7 cellular contexts compared by ENCODE assay signal in genomic region chr22:45495616-45496015, GRCh38. TPM values are rescaled to one million over a fixed set of nuclear protein-coding genes. Genes with fewer than 3 reads are reported as not detected.
A peak's percentile ranks its signal among the peaks of the same experiment; 100 is the strongest.
DNase-seq lines count a peak whose midpoint lies in the region; ATAC-seq, FAIRE-seq and TF ChIP-seq lines count a peak whose summit lies in the region.
"Not testable (repeated sequence)": the region's sequence is repeated elsewhere in the genome, so short reads cannot be mapped to it uniquely, and the experiment has no call there.
"Had no signal": no experiment of that assay in that cellular context is flagged by ENCODE, and none has a peak within 500 bp of the region (broad histone marks: within the 10 kb centered on the region; RNA-seq: fewer than 3 reads in every experiment).

No MANE protein-coding gene starts in this region.

- not testable (repeated sequence) for ATAC-seq in IMR-90 (ENCODE audit: low read depth)

- no CpG with 5 or more reads among the region's 13 CpGs for WGBS in IMR-90 (ENCODE audit: extremely low coverage in 2 of 2, insufficient read length in 1 of 2), 2 experiments
- 96% methylated on average over 3 of the region's 13 CpGs; no CpG with 5 or more reads in 1 of the 2 experiments for WGBS in H1 (ENCODE audit: extremely low coverage in 1 of 2, insufficient coverage in 1 of 2, insufficient read length in 1 of 2, insufficient replicate concordance in 2 of 2, low coverage in 1 of 2, low lambda C conversion rate in 2 of 2, missing lambda C conversion rate in 1 of 2), 2 experiments
- WGBS in mesendoderm (ENCODE audit: extremely low coverage, insufficient coverage, low lambda C conversion rate) = no CpG with 5 or more reads among the region's 13 CpGs
- no CpG with 5 or more reads among the region's 13 CpGs for WGBS in neuronal stem cell (ENCODE audit: extremely low coverage in 2 of 2, insufficient read length in 2 of 2, insufficient replicate concordance in 1 of 2), 2 donors

- 0 out of 2 replicates have a peak overlapping the region, but pooled peaks have one; percentile 48 for H3K23ac ChIP-seq in IMR-90 (ENCODE audit: low read depth, low read length)
- H3K23ac ChIP-seq in H1 (ENCODE audit: insufficient read length); mesendoderm (ENCODE audit: low read length); neuronal stem cell (ENCODE audit: low read depth, low read length, poor library complexity): not testable (repeated sequence)

- not testable (repeated sequence) for H3K18ac ChIP-seq in IMR-90 (ENCODE audit: low read depth, low read length); H1 (ENCODE audit: extremely low read depth, low read length); mesendoderm (ENCODE audit: low read length)
- peak overlapping the region; percentile 0 for H3K18ac ChIP-seq in neuronal stem cell (ENCODE audit: low read length)

- H3K4me2 ChIP-seq in IMR-90 (ENCODE audit: low read depth, low read length); H1 (ENCODE audit: insufficient read depth in 1 of 2, low read depth in 2 of 2, low read length in 2 of 2); mesendoderm (ENCODE audit: low read length); neuronal stem cell (ENCODE audit: insufficient read depth, low read length, poor library complexity, severe bottlenecking): not testable (repeated sequence)

- TF ChIP-seq RAD21 in IMR-90 (IDR thresholded peaks at IDR 0.05; ENCODE audit: low read length); H1 (IDR thresholded peaks at IDR 0.05 in 1 of 2, conservative IDR thresholded peaks at IDR 0.05 in 1 of 2; ENCODE audit: low read depth in 2 of 2, low read length in 2 of 2): not testable (repeated sequence)

- intact Hi-C loops in IMR-90 (cut with micrococcal nuclease) = loop anchor here (2.0 kb wide), 1 partner anchor 17 kb away; no protein-coding TSS in a partner anchor
- intact Hi-C loops in kidney (cut with DNase I); vagina (cut with DNase I): not testable (repeated sequence)

- POLR2A ChIA-PET in IMR-90 (lab: Charles Lee; ENCODE audit: unreplicated experiment) = not testable (repeated sequence)
- POLR2A ChIA-PET in H1 (lab: Charles Lee; ENCODE audit: partially characterized antibody) = interaction anchor here (1.4 kb wide), 1 partner anchor 10 kb away, joined by 3 read pairs; no protein-coding TSS in a partner anchor

- H3K9me3 ChIP-seq in IMR-90 (ENCODE audit: control insufficient read depth, insufficient read depth, low read length); H1 (ENCODE audit: insufficient read depth in 2 of 2, low read depth in 1 of 2, low read length in 1 of 2); kidney (ENCODE audit: control insufficient read depth in 1 of 2, low read length in 2 of 2); neuronal stem cell (replicated peaks in 1 of 2; ENCODE audit: control insufficient read depth in 2 of 2, insufficient read depth in 1 of 2, low read depth in 1 of 2, low read length in 2 of 2); vagina: not testable (repeated sequence)

- TF ChIP-seq POLR2A in IMR-90 (IDR thresholded peaks at IDR 0.05; ENCODE audit: low read depth, low read length); H1 (IDR thresholded peaks at IDR 0.05; ENCODE audit: control extremely low read depth in 1 of 2, low read depth in 2 of 2, low read length in 2 of 2); vagina (IDR thresholded peaks at IDR 0.05): not testable (repeated sequence)

- not testable (repeated sequence) for H2AK9ac ChIP-seq in IMR-90 (replicated peaks; ENCODE audit: low read depth, low read length, poor library complexity)

- H3K36me3 ChIP-seq in IMR-90 (ENCODE audit: control insufficient read depth, insufficient read depth, low read length); H1 (ENCODE audit: control insufficient read depth in 2 of 4, insufficient read depth in 4 of 4, low read length in 3 of 4); kidney (ENCODE audit: control insufficient read depth in 1 of 2, insufficient read depth in 2 of 2, low read length in 2 of 2); mesendoderm (ENCODE audit: control insufficient read depth, insufficient read depth, low read length); neuronal stem cell (replicated peaks in 1 of 2; ENCODE audit: control insufficient read depth in 2 of 2, insufficient read depth in 2 of 2, low read length in 2 of 2); vagina: not testable (repeated sequence)

- dilution Hi-C loops in IMR-90 (cut with HindIII; ENCODE audit: low sequenced_read_pairs, unreplicated experiment) = not testable (repeated sequence)

- H2BK120ac ChIP-seq in IMR-90 (ENCODE audit: low read depth, low read length) = 0 out of 2 replicates have a peak overlapping the region, but pooled peaks have one; percentile 71
- H2BK120ac ChIP-seq in H1 (replicated peaks; ENCODE audit: low read depth, low read length); mesendoderm (ENCODE audit: low read depth, low read length); neuronal stem cell (ENCODE audit: low read depth, low read length): not testable (repeated sequence)

- not testable (repeated sequence) for H3K27me3 ChIP-seq in IMR-90 (ENCODE audit: control insufficient read depth, insufficient read depth, low read length); H1 (replicated peaks in 1 of 4; ENCODE audit: control insufficient read depth in 3 of 4, extremely low read depth in 1 of 4, insufficient read depth in 3 of 4, low read length in 3 of 4); mesendoderm (ENCODE audit: insufficient read depth, low read length, poor library complexity); neuronal stem cell (ENCODE audit: control insufficient read depth in 3 of 3, insufficient read depth in 3 of 3, low read depth in 1 of 3, low read length in 3 of 3); vagina

- peak overlapping the region; percentile 7; the same call in 1 of the 2 replicates for H2BK12ac ChIP-seq in H1 (ENCODE audit: low read depth, low read length)
- peak overlapping the region; percentile 36 for H2BK12ac ChIP-seq in neuronal stem cell (ENCODE audit: low read length)

- not testable (repeated sequence) for H4K91ac ChIP-seq in IMR-90 (ENCODE audit: insufficient read depth, low read depth, low read length); neuronal stem cell (ENCODE audit: low read depth, low read length, poor library complexity)
- peak overlapping the region; percentile 87 for H4K91ac ChIP-seq in H1 (replicated peaks; ENCODE audit: insufficient read length, low read length)

- H4K20me1 ChIP-seq in IMR-90 (ENCODE audit: insufficient read depth, low read length); H1 (replicated peaks in 1 of 2; ENCODE audit: control insufficient read depth in 1 of 2, insufficient read depth in 2 of 2, low read length in 2 of 2): not testable (repeated sequence)

- H3K79me1 ChIP-seq in IMR-90 (ENCODE audit: low read depth in 1 of 2, low read length in 2 of 2); H1 (ENCODE audit: low read depth, low read length); mesendoderm (ENCODE audit: low read length); neuronal stem cell (ENCODE audit: low read depth, low read length): not testable (repeated sequence)

- H3K27ac ChIP-seq in IMR-90 (ENCODE audit: insufficient read depth, low read length); H1 (ENCODE audit: low read depth, low read length); kidney (ENCODE audit: low read depth in 2 of 2, low read length in 2 of 2); mesendoderm (ENCODE audit: low read depth, low read length); neuronal stem cell (replicated peaks; ENCODE audit: low read length): not testable (repeated sequence)
- peak overlapping the region; percentile 92 for H3K27ac ChIP-seq in vagina

- not testable (repeated sequence) for BruUV-seq in IMR-90 (replicated peaks; lab: Mats Ljungman, UMichigan)

- peak overlapping the region; percentile 38; the same call in 1 of the 3 replicates for H2BK15ac ChIP-seq in IMR-90 (ENCODE audit: low read depth, low read length)
- not testable (repeated sequence) for H2BK15ac ChIP-seq in H1 (ENCODE audit: low read length); mesendoderm (replicated peaks; ENCODE audit: low read depth); neuronal stem cell (ENCODE audit: low read length)

- peak overlapping the region; percentile 61 for H2BK20ac ChIP-seq in IMR-90 (ENCODE audit: low read depth, low read length)
- not testable (repeated sequence) for H2BK20ac ChIP-seq in H1 (ENCODE audit: low read length)

- H3K23me2 ChIP-seq in H1 (ENCODE audit: low read depth, low read length) = not testable (repeated sequence)

- not testable (repeated sequence) for H3K9ac ChIP-seq in IMR-90 (ENCODE audit: low read depth, low read length); H1 (replicated peaks in 1 of 4; ENCODE audit: extremely low read depth in 1 of 4, low read depth in 3 of 4, low read length in 3 of 4); kidney (ENCODE audit: low read length in 2 of 2); mesendoderm (ENCODE audit: low read length); neuronal stem cell (ENCODE audit: low read depth, low read length, poor library complexity)

- H3K79me2 ChIP-seq in H1 (ENCODE audit: control insufficient read depth in 1 of 2, insufficient read depth in 2 of 2, low read length in 2 of 2); mesendoderm (ENCODE audit: control insufficient read depth, insufficient read depth, low read length): not testable (repeated sequence)

- peaks cover 11% of the 10 kb centered on the region; the same call in 1 of the 2 replicates for H3K9me1 ChIP-seq in IMR-90 (ENCODE audit: insufficient read depth, low read length)

- not testable (repeated sequence) for H2AFZ ChIP-seq in IMR-90 (replicated peaks; ENCODE audit: low read length, poor library complexity); H1 (ENCODE audit: low read length); neuronal stem cell (ENCODE audit: low read length)

- H4K5ac ChIP-seq in IMR-90 (ENCODE audit: low read depth, low read length); H1 (ENCODE audit: insufficient read length, low read depth, low read length); mesendoderm (ENCODE audit: low read length): not testable (repeated sequence)

- in situ Hi-C loops in IMR-90 (cut with MboI; ENCODE audit: low sequenced_read_pairs) = not testable (repeated sequence)

- not testable (repeated sequence) for H3K4me3 ChIP-seq in IMR-90 (ENCODE audit: insufficient read depth, low read depth, low read length); H1 (ENCODE audit: extremely low read depth in 1 of 4, insufficient read depth in 2 of 4, low read depth in 3 of 4, low read length in 4 of 4); kidney (ENCODE audit: low read length in 2 of 2); mesendoderm (ENCODE audit: low read length); neuronal stem cell (ENCODE audit: low read length in 2 of 2); vagina

- H2BK5ac ChIP-seq in IMR-90 (ENCODE audit: low read depth, low read length, poor library complexity, severe bottlenecking); H1 (ENCODE audit: low read depth, low read length); neuronal stem cell (ENCODE audit: low read length): not testable (repeated sequence)
- peak overlapping the region; percentile 13 for H2BK5ac ChIP-seq in mesendoderm (ENCODE audit: low read length)

- peak overlapping the region; percentile 71; the same call in 1 of the 2 replicates for H2AK5ac ChIP-seq in IMR-90 (ENCODE audit: low read depth, low read length)
- peak overlapping the region; percentile 29; the same call in 1 of the 2 replicates for H2AK5ac ChIP-seq in H1 (ENCODE audit: low read depth, low read length)
- H2AK5ac ChIP-seq in mesendoderm (ENCODE audit: low read length) = peak overlapping the region; percentile 61
- H2AK5ac ChIP-seq in neuronal stem cell (ENCODE audit: low read depth, low read length) = peak overlapping the region; percentile 6

- H3K4ac ChIP-seq in IMR-90 (ENCODE audit: low read depth, low read length) = 0 out of 2 replicates have a peak overlapping the region, but pooled peaks have one; percentile 47
- H3K4ac ChIP-seq in H1 (replicated peaks; ENCODE audit: insufficient read length, low read depth, low read length) = peak overlapping the region; percentile 44
- not testable (repeated sequence) for H3K4ac ChIP-seq in mesendoderm (ENCODE audit: low read depth, low read length); neuronal stem cell (ENCODE audit: low read length)

- H4K8ac ChIP-seq in IMR-90 (ENCODE audit: low read depth in 2 of 2, low read length in 2 of 2); H1 (ENCODE audit: extremely low read depth, insufficient read depth, low read length); mesendoderm (ENCODE audit: low read depth, low read length); neuronal stem cell (ENCODE audit: low read depth, low read length): not testable (repeated sequence)

- 0 out of 2 replicates have a peak overlapping the region, but pooled peaks have one; percentile 45 for H3K14ac ChIP-seq in IMR-90 (replicated peaks; ENCODE audit: low read depth, low read length)
- not testable (repeated sequence) for H3K14ac ChIP-seq in H1 (ENCODE audit: insufficient read length); neuronal stem cell (ENCODE audit: low read length)

- FAIRE-seq in H1 (lab: Jason Lieb, UNC); kidney (lab: Jason Lieb, UNC): not testable (repeated sequence)

- not testable (repeated sequence) for H3K56ac ChIP-seq in IMR-90 (ENCODE audit: extremely low read depth, insufficient read depth, low read length); H1 (replicated peaks; ENCODE audit: insufficient read length, low read depth, low read length)
- H3K56ac ChIP-seq in mesendoderm (ENCODE audit: low read length) = peak overlapping the region; percentile 46

- H3K4me1 ChIP-seq in IMR-90 (ENCODE audit: control insufficient read depth, insufficient read depth, low read length) = peaks cover 25% of the 10 kb centered on the region
- not testable (repeated sequence) for H3K4me1 ChIP-seq in H1 (replicated peaks in 1 of 4; ENCODE audit: control insufficient read depth in 3 of 4, insufficient read depth in 4 of 4, low read length in 3 of 4); kidney (ENCODE audit: control insufficient read depth in 1 of 2, insufficient read depth in 1 of 2, low read depth in 1 of 2, low read length in 2 of 2); mesendoderm (ENCODE audit: control insufficient read depth, low read depth, low read length)
- H3K4me1 ChIP-seq in neuronal stem cell (ENCODE audit: control insufficient read depth in 2 of 2, insufficient read depth in 1 of 2, low read depth in 1 of 2, low read length in 2 of 2) = peaks cover 12 to 18% of the 10 kb centered on the region in 2 donors
- peaks cover 59% of the 10 kb centered on the region for H3K4me1 ChIP-seq in vagina

- not testable (repeated sequence) for TF ChIP-seq EP300 in H1 (IDR thresholded peaks at IDR 0.05; ENCODE audit: borderline replicate concordance in 1 of 2, low read depth in 2 of 2, low read length in 2 of 2)

- CTCF ChIA-PET in IMR-90 (lab: Yijun Ruan, JAX) = not testable (repeated sequence)
- CTCF ChIA-PET in H1 (lab: Charles Lee; ENCODE audit: partially characterized antibody) = interaction anchor here (1.5 kb wide), 1 partner anchor 34 kb away, joined by 3 read pairs; no protein-coding TSS in a partner anchor

- not testable (repeated sequence) for DNase-seq in IMR-90; H1 (ENCODE audit: low read depth in 1 of 2, low spot score in 2 of 2); mesendoderm; neuronal stem cell (ENCODE audit: low spot score); vagina (ENCODE audit: extremely low spot score in 2 of 2)
- peak; percentile 18 for DNase-seq in kidney

- not testable (repeated sequence) for TF ChIP-seq CTCF in IMR-90 (conservative IDR thresholded peaks at IDR 0.05; ENCODE audit: low read depth, low read length); H1 (IDR thresholded peaks at IDR 0.05; ENCODE audit: control extremely low read depth in 1 of 3, insufficient read depth in 1 of 3, low read depth in 1 of 3, low read length in 3 of 3); kidney (IDR thresholded peaks at IDR 0.05; ENCODE audit: borderline replicate concordance, extremely low read depth, insufficient read depth); vagina (IDR thresholded peaks at IDR 0.05)

RNA-seq across cellular contexts. Expression of gene FBLN1, which starts 7.1 kb away (rescaled TPM):
- total RNA-seq in IMR-90 (2012; rRNA removed) (11.3 and 11.4 TPM in 2 replicates), kidney (105 TPM), vagina (1,019 TPM)
- polyA plus RNA-seq in IMR-90 (2012; rRNA removed) (80.8 and 87.9 TPM in 2 replicates), H1 (2011; rRNA removed) (159 and 233 TPM in 2 replicates), kidney (ENCODE audit: insufficient read depth, low read depth, low replicate concordance) (23.3 TPM)
- 107 and 230 TPM in 2 replicates for polyA plus RNA-seq in IMR-90 (2012; cell fraction: cytosol; rRNA removed)
- 78.8 and 81.4 TPM in 2 replicates for polyA plus RNA-seq in IMR-90 (2012; cell fraction: nucleus; rRNA removed; ENCODE audit: low replicate concordance)
- 168 and 184 TPM in 2 replicates for total RNA-seq in H1 (2021; fragmentation: NEBNext Ultra II Directional; extraction: Animal tissue kit (Norgen Biotek cat#: 25700))
- 123 TPM for polyA plus RNA-seq in H1 (2011; cell fraction: cytosol; rRNA removed)
- polyA plus RNA-seq in H1 (2011; cell fraction: nucleus; rRNA removed) = 198 TPM
- 88.4 to 175 TPM (median 162 TPM) in 4 replicates for polyA plus RNA-seq in H1 (2012, experiment 1 of 2)
- polyA plus RNA-seq in H1 (2012, experiment 2 of 2) = 163 TPM
- polyA plus RNA-seq in H1 (2013, experiment 1 of 2) = 274 TPM
- polyA plus RNA-seq in H1 (2013, experiment 2 of 2) = 273 TPM
- polyA minus RNA-seq in H1 (2011; rRNA and poly(A)+ RNA removed) = 96.7 and 97.8 TPM in 2 replicates
- polyA minus RNA-seq in H1 (2011; cell fraction: cytosol; rRNA and poly(A)+ RNA removed) = 152 TPM
- 80.3 TPM for polyA minus RNA-seq in H1 (2011; cell fraction: nucleus; rRNA and poly(A)+ RNA removed)
- 104 TPM for polyA plus RNA-seq in mesendoderm (2013, experiment 1 of 2)
- 102 TPM for polyA plus RNA-seq in mesendoderm (2013, experiment 2 of 2)
- polyA plus RNA-seq in neuronal stem cell (2013, experiment 1 of 2) = 160 TPM
- polyA plus RNA-seq in neuronal stem cell (2013, experiment 2 of 2) = 157 TPM
- total RNA-seq: CD4-positive, alpha-beta memory T cell had no signal
- polyA plus RNA-seq: CD4-positive, alpha-beta memory T cell had no signal

Comparison
In these comparisons a context has a peak if more than half of its experiments do, and no peak if none do; other contexts are left out.
1. H2AK5ac ChIP-seq: peak in every context shown above with its lines; median percentile 71 in IMR-90; 61 in mesendoderm; 29 in H1; 6 in neuronal stem cell.